In the genomic region with DNA sequence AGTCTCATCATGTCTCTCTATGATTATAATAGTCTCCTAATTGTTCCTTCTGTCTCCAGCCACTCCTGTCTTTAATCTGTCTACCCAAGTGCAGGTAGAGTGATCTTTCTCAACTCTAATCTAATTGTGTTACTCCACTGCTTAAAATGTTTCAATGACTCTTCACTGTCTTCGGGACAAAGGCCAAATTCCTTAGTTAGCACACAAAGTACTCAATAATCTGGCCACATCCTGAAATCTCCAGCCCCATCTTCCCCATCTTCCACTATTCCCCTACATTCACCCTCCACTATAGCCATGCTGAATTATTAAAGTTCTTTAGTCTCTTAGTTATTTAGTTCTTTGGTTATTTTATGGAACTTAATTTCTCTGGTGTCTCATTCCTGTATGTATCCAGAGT, we compare ENCODE assay signal across 14 cellular contexts.
A peak's percentile ranks its signal among the peaks of the same experiment; 100 is the strongest.
DNase-seq lines count a peak whose midpoint lies in the region; ATAC-seq and TF ChIP-seq lines count a peak whose summit lies in the region.
"Had no signal": no experiment of that assay in that cellular context is flagged by ENCODE, and none has a peak within 500 bp of the region (broad histone marks: within the 10 kb centered on the region; RNA-seq: fewer than 3 reads in every experiment).

No MANE protein-coding gene starts in this region.

- no peak for TF ChIP-seq CTCF in fibroblast of mammary gland (conservative IDR thresholded peaks at IDR 0.05; ENCODE audit: control insufficient read depth, insufficient read depth, low read depth, low read length)

- H3K4me3 ChIP-seq in fibroblast of mammary gland (ENCODE audit: control insufficient read depth, low read depth, low read length) = no peak overlapping the region
- H3K4me3 ChIP-seq: BLaER1 treated with 17β-estradiol and CSF1 and Interleukin-3, amounts not matched to agents 10 nM and 100 nM had no signal

- no peak for ATAC-seq in GM19328 (IDR thresholded peaks at IDR 0.05; ENCODE audit: unreplicated experiment)
- no peak for ATAC-seq in GM19351 (IDR thresholded peaks at IDR 0.05; ENCODE audit: unreplicated experiment)

- DNase-seq in DMS79 treated with DMSO at 0.1 percent for 48 hours (lab: John Stamatoyannopoulos, UW) = peak; percentile 12
- DNase-seq in DMS79 (lab: John Stamatoyannopoulos, UW) = no peak
- DNase-seq in GM03348 (ENCODE audit: low spot score) = peak; percentile 13
- DNase-seq in amniotic epithelial cell (ENCODE audit: low read depth) = peak; percentile 3
- DNase-seq in fibroblast of mammary gland (ENCODE audit: low read depth) = peak; percentile 44
- no peak for DNase-seq in NCI-H146 treated with DMSO at 0.1 percent for 48 hours (lab: John Stamatoyannopoulos, UW; ENCODE audit: unreplicated experiment)
- DNase-seq: CD4-positive, CD25-positive, alpha-beta regulatory T cell; DMS53; GDM1; GOT3; H9 had no signal

Comparison
In these comparisons a context has a peak if more than half of its experiments do, and no peak if none do; other contexts are left out.
1. DNase-seq: peak in DMS79 treated with DMSO at 0.1 percent for 48 hours (single experiment), GM03348 (single experiment), amniotic epithelial cell (single experiment) and fibroblast of mammary gland (single experiment); none in DMS79 (single experiment) and NCI-H146 treated with DMSO at 0.1 percent for 48 hours (single experiment).